ENCODE assay signal across 8 cellular contexts in genomic region chr2:239396881-239397681, GRCh38. TPM values are rescaled to one million over a fixed set of nuclear protein-coding genes. Genes with fewer than 3 reads are reported as not detected.
DNase-seq lines count a peak whose midpoint lies in the region; ATAC-seq and TF ChIP-seq lines count a peak whose summit lies in the region.

No MANE protein-coding gene starts in this region.

- peak in 3 of 4 donors; percentile 14 to 30 (median 18) for ATAC-seq in psoas muscle
- ATAC-seq in GM18870 (IDR thresholded peaks at IDR 0.05; ENCODE audit: unreplicated experiment), result no peak
- no peak for ATAC-seq in HG02610 (IDR thresholded peaks at IDR 0.05; ENCODE audit: unreplicated experiment)
- no peak for ATAC-seq in stimulated activated effector memory CD8-positive, alpha-beta T cell treated with anti-CD3 and anti-CD28 coated beads, Interleukin-12 subunit alpha, Interleukin-12 subunit beta, amount 100 ng/mL, for 72 hours

- H3K9me3 Mint-ChIP-seq in stimulated activated effector memory CD8-positive, alpha-beta T cell treated with anti-CD3 and anti-CD28 coated beads, Interleukin-12 subunit alpha, Interleukin-12 subunit beta, amount 100 ng/mL, for 72 hours, result no peaks in the 10 kb centered on the region

- no peak overlapping the region for H3K4me2 ChIP-seq in PC-9

- DNase-seq in PC-9 (no peak), cardiac fibroblast (ENCODE audit: low read depth in 2 of 2) (no peak), psoas muscle (peak in 1 of 2 donors; percentile 73), MG63 (no peak)
- DNase-seq in stimulated activated effector memory CD8-positive, alpha-beta T cell treated with anti-CD3 and anti-CD28 coated beads, Interleukin-12 subunit alpha, Interleukin-12 subunit beta, amount 100 ng/mL, for 72 hours (ENCODE audit: low spot score in 2 of 2), result no peak

- H3K4me1 ChIP-seq in PC-9 (replicated peaks; ENCODE audit: insufficient read depth), result peaks cover 11% of the 10 kb centered on the region
- H3K4me1 ChIP-seq in psoas muscle, result peaks cover 49% of the 10 kb centered on the region

- no peak overlapping the region for H3K4me3 Mint-ChIP-seq in stimulated activated effector memory CD8-positive, alpha-beta T cell treated with anti-CD3 and anti-CD28 coated beads, Interleukin-12 subunit alpha, Interleukin-12 subunit beta, amount 100 ng/mL, for 72 hours

- H3K27ac ChIP-seq in PC-9 (no peak overlapping the region), psoas muscle (peak overlapping the region; percentile 51)

- peaks cover 14% of the 10 kb centered on the region for H3K36me3 Mint-ChIP-seq in stimulated activated effector memory CD8-positive, alpha-beta T cell treated with anti-CD3 and anti-CD28 coated beads, Interleukin-12 subunit alpha, Interleukin-12 subunit beta, amount 100 ng/mL, for 72 hours

- H3K36me3 ChIP-seq in PC-9 (ENCODE audit: low read depth) (no peaks in the 10 kb centered on the region), psoas muscle (ENCODE audit: insufficient read depth in 1 of 2, low read depth in 1 of 2) (no peaks in the 10 kb centered on the region), MG63 (no peaks in the 10 kb centered on the region)

- no peaks in the 10 kb centered on the region for H3K9me2 ChIP-seq in PC-9 (ENCODE audit: insufficient read depth)

- H3K79me2 ChIP-seq in PC-9 (ENCODE audit: low read depth), result peaks cover 71% of the 10 kb centered on the region

- TF ChIP-seq CTCF in GM12874 (IDR thresholded peaks at IDR 0.05; ENCODE audit: insufficient read depth, low read depth, low read length), result peak; percentile 46; the same call in 1 of the 2 replicates
- peak; percentile 20; the same call in 1 of the 2 replicates for TF ChIP-seq CTCF in PC-9 (conservative IDR thresholded peaks at IDR 0.05)
- peak; percentile 3 for TF ChIP-seq CTCF in cardiac fibroblast (IDR thresholded peaks at IDR 0.05; ENCODE audit: low read depth, low read length)
- TF ChIP-seq CTCF in psoas muscle (IDR thresholded peaks at IDR 0.05), result peak; percentile 6

- H3K27ac Mint-ChIP-seq in stimulated activated effector memory CD8-positive, alpha-beta T cell treated with anti-CD3 and anti-CD28 coated beads, Interleukin-12 subunit alpha, Interleukin-12 subunit beta, amount 100 ng/mL, for 72 hours, result no peak overlapping the region

- no peak overlapping the region for H2AFZ ChIP-seq in PC-9

- H3K4me1 Mint-ChIP-seq in stimulated activated effector memory CD8-positive, alpha-beta T cell treated with anti-CD3 and anti-CD28 coated beads, Interleukin-12 subunit alpha, Interleukin-12 subunit beta, amount 100 ng/mL, for 72 hours, result peaks cover 45% of the 10 kb centered on the region

- H3K4me3 ChIP-seq in PC-9 (no peak overlapping the region), cardiac fibroblast (replicated peaks in 1 of 2; ENCODE audit: low read depth in 2 of 2, low read length in 2 of 2) (no peak overlapping the region), psoas muscle (no peak overlapping the region), MG63 (no peak overlapping the region)

- H4K20me1 ChIP-seq in PC-9 (ENCODE audit: insufficient read depth), result peaks cover 45% of the 10 kb centered on the region

- H3K9me3 ChIP-seq in PC-9 (ENCODE audit: insufficient read depth, low read depth) (no peaks in the 10 kb centered on the region), psoas muscle (no peaks in the 10 kb centered on the region), MG63 (no peaks in the 10 kb centered on the region)

- intact Hi-C loops in PC-9 (cut with micrococcal nuclease; ENCODE audit: unreplicated experiment), result loop anchor here (5.0 kb wide), 1 partner anchor 255 kb away; no protein-coding TSS in a partner anchor
- intact Hi-C loops in psoas muscle (cut with DNase I), result loop anchor here in 1 of 2 donors (5.0 to 10.0 kb wide), 2 partner anchors 85 to 252 kb away; no protein-coding TSS in a partner anchor

- POLR2A ChIA-PET in PC-9 (lab: Charles Lee; ENCODE audit: unreplicated experiment), result interaction anchor here (0.7 kb wide), 1 partner anchor 59 kb away, joined by 4 read pairs; no protein-coding TSS in a partner anchor

- H3K27me3 ChIP-seq in PC-9 (ENCODE audit: insufficient read depth, low read depth), result no peaks in the 10 kb centered on the region
- no peaks in the 10 kb centered on the region for H3K27me3 ChIP-seq in psoas muscle (ENCODE audit: insufficient read depth in 3 of 3, low read length in 2 of 3)
- no peaks in the 10 kb centered on the region for H3K27me3 ChIP-seq in MG63

- WGBS in psoas muscle, 3 donors, result 41 to 63% (median 60%) methylated on average over 19 of the region's 19 CpGs

- CTCF ChIA-PET in PC-9 (lab: Charles Lee), result interaction anchor here (0.6 kb wide), 1 partner anchor 171 kb away, joined by 3 read pairs; no protein-coding TSS in a partner anchor

- H3F3A ChIP-seq in PC-9 (ENCODE audit: insufficient read depth, low read depth), result no peaks in the 10 kb centered on the region

- BruUV-seq in PC-9 (replicated peaks; lab: Mats Ljungman, UMichigan), result no TSS peak

RNA-seq across cellular contexts. Expression of gene HDAC4, which starts 3.7 kb away (rescaled TPM):
- 61.5 and 79.7 TPM in 2 replicates for total RNA-seq in PC-9 (2021)
- 100 to 1,000 TPM; 129 to 329 (median 154) TPM for total RNA-seq in psoas muscle
- 10 to 100 TPM in 2 of 3 donors, 1 to 10 TPM in 1; 7.9 to 38.6 (median 29.9) TPM for polyA plus RNA-seq in psoas muscle
- total RNA-seq in MG63 (2014; rRNA removed; shearing (Covaris generic); ENCODE audit: low replicate concordance), result 5.2 and 27.3 TPM in 2 replicates

Comparison
In these comparisons a context has a peak if more than half of its experiments do, and no peak if none do; other contexts are left out.
1. ATAC-seq: peak in psoas muscle (3 of 4); none in GM18870 (single experiment), HG02610 (single experiment) and stimulated activated effector memory CD8-positive, alpha-beta T cell treated with anti-CD3 and anti-CD28 coated beads, Interleukin-12 subunit alpha, Interleukin-12 subunit beta, amount 100 ng/mL, for 72 hours (single experiment).
2. Peak in every context shown above with its lines, with median percentiles within 50 percentile points of each other: CTCF ChIP-seq.